In genomic region chr1:48498096-48498791, GRCh38 we compare ENCODE assay signal across 8 cellular contexts.
A peak's percentile ranks its signal among the peaks of the same experiment; 100 is the strongest.
DNase-seq lines count a peak whose midpoint lies in the region; ATAC-seq lines count a peak whose summit lies in the region.

No MANE protein-coding gene starts in this region.

- peaks cover 6% of the 10 kb centered on the region for H3K4me1 Mint-ChIP-seq in memory B cell

- ATAC-seq in GM19351 (IDR thresholded peaks at IDR 0.05; ENCODE audit: unreplicated experiment) (peak; percentile 92), HG03460 (IDR thresholded peaks at IDR 0.05; ENCODE audit: unreplicated experiment) (peak; percentile 85), memory B cell (ENCODE audit: low read depth) (peak; percentile 87)

- no peaks in the 10 kb centered on the region for H3K36me3 Mint-ChIP-seq in memory B cell

- peak; percentile 72 for DNase-seq in CD1c-positive myeloid dendritic cell (ENCODE audit: extremely low spot score)
- DNase-seq in NCI-H748 treated with DMSO at 0.1 percent for 48 hours (lab: John Stamatoyannopoulos, UW): peak; percentile 64
- peak; percentile 75 to 83 for DNase-seq in activated CD4-positive, alpha-beta T cell treated with anti-CD3 and anti-CD28 coated beads, Interleukin-2, amount 50 U/mL, for 48 hours
- DNase-seq in effector CD4-positive, alpha-beta T cell: peak; percentile 33
- peak; percentile 58 to 59 for DNase-seq in memory B cell (ENCODE audit: low spot score in 2 of 2)
- DNase-seq in stimulated activated CD8-positive, alpha-beta memory T cell treated with anti-CD3 and anti-CD28 coated beads, Interleukin-15, amount 100 ng/mL, for 48 hours (ENCODE audit: low read depth in 2 of 2): peak; percentile 33 to 50

- H3K27me3 Mint-ChIP-seq in memory B cell: peaks cover 9% of the 10 kb centered on the region

- no peaks in the 10 kb centered on the region for H3K9me3 Mint-ChIP-seq in memory B cell

- peak overlapping the region; percentile 30 for H3K4me3 Mint-ChIP-seq in memory B cell

- H3K27ac Mint-ChIP-seq in memory B cell: no peak overlapping the region

Comparison
In these comparisons a context has a peak if more than half of its experiments do, and no peak if none do; other contexts are left out.
1. Peak in every context shown above with its lines: DNase-seq and ATAC-seq.